In genomic region chr5:170219615-170220014, GRCh38 we compare ENCODE assay signal across 1 cellular context.
TF ChIP-seq lines count a peak whose summit lies in the region.

No MANE protein-coding gene starts in this region.

TF ChIP-seq in GM12878, 131 proteins besides CTCF, POLR2A, EP300 and RAD21 (continued from another document):
- TF ChIP-seq JUNB (IDR thresholded peaks at IDR 0.05) (no peak), FOXM1 (IDR thresholded peaks at IDR 0.05; ENCODE audit: low read depth, low read length) (no peak), RELB (IDR thresholded peaks at IDR 0.05; ENCODE audit: low read depth) (no peak), E2F8 (IDR thresholded peaks at IDR 0.05; ENCODE audit: low read depth, partially characterized antibody) (no peak), CUX1 (IDR thresholded peaks at IDR 0.05; ENCODE audit: insufficient replicate concordance, low read depth, low read length) (no peak), ZZZ3 (IDR thresholded peaks at IDR 0.05; ENCODE audit: control insufficient read depth, insufficient read length, low read depth) (no peak)
